Comparison of ENCODE assay signal across 1 cellular context in genomic region chr12:119902084-119902509, GRCh38.
TF ChIP-seq lines count a peak whose summit lies in the region.

No MANE protein-coding gene starts in this region.

TF ChIP-seq in GM12878, 131 proteins besides CTCF, POLR2A, EP300 and RAD21 (continued from another document and continues in another):
- TF ChIP-seq RELB (IDR thresholded peaks at IDR 0.05; ENCODE audit: low read depth) (no peak), YY1 (IDR thresholded peaks at IDR 0.05; ENCODE audit: low read depth, low read length) (peak; percentile 78), REST (IDR thresholded peaks at IDR 0.05; ENCODE audit: low read depth, low read length) (no peak), KAT2A (conservative IDR thresholded peaks at IDR 0.05; ENCODE audit: control insufficient read depth, low read depth, low read length) (no peak), CUX1 (IDR thresholded peaks at IDR 0.05; ENCODE audit: insufficient replicate concordance, low read depth, low read length) (no peak), SMARCA5 (IDR thresholded peaks at IDR 0.05) (peak; percentile 48; the same call in 1 of the 2 replicates), BCL11A (IDR thresholded peaks at IDR 0.05; ENCODE audit: low read depth, low read length) (no peak), SP1 (IDR thresholded peaks at IDR 0.05; ENCODE audit: low read depth, low read length) (no peak), CHD1 (IDR thresholded peaks at IDR 0.05; ENCODE audit: low read depth, low read length) (no peak), NFYA (IDR thresholded peaks at IDR 0.05; ENCODE audit: borderline replicate concordance, low read depth, low read length) (no peak), ZBTB4 (CRISPR knock-in tag; IDR thresholded peaks at IDR 0.05) (no peak), HSF1 (IDR thresholded peaks at IDR 0.05; ENCODE audit: low read depth, low read length) (no peak), NBN (IDR thresholded peaks at IDR 0.05) (no peak), PRDM15 (CRISPR knock-in tag; IDR thresholded peaks at IDR 0.05) (no peak), ZNF592 (IDR thresholded peaks at IDR 0.05) (no peak), BMI1 (IDR thresholded peaks at IDR 0.05; ENCODE audit: borderline replicate concordance) (no peak), STAT1 (conservative IDR thresholded peaks at IDR 0.05) (peak; percentile 61; the same call in 1 of the 2 replicates), NFXL1 (IDR thresholded peaks at IDR 0.05; ENCODE audit: borderline replicate concordance) (no peak), ZZZ3 (IDR thresholded peaks at IDR 0.05; ENCODE audit: control insufficient read depth, insufficient read length, low read depth) (no peak), IRF3 (IDR thresholded peaks at IDR 0.05) (no peak), MEF2A (IDR thresholded peaks at IDR 0.05; ENCODE audit: insufficient read depth, low read depth, low read length) (no peak), HDGF (IDR thresholded peaks at IDR 0.05) (no peak), RUNX3 (IDR thresholded peaks at IDR 0.05; ENCODE audit: low read length) (no peak), BCL3 (IDR thresholded peaks at IDR 0.05; ENCODE audit: borderline replicate concordance, insufficient read depth, low read depth, low read length, poor library complexity, severe bottlenecking) (peak; percentile 57), ESRRA (IDR thresholded peaks at IDR 0.05; ENCODE audit: low read length) (no peak), SMAD5 (IDR thresholded peaks at IDR 0.05; ENCODE audit: low read depth) (no peak)
